In the genomic region with DNA sequence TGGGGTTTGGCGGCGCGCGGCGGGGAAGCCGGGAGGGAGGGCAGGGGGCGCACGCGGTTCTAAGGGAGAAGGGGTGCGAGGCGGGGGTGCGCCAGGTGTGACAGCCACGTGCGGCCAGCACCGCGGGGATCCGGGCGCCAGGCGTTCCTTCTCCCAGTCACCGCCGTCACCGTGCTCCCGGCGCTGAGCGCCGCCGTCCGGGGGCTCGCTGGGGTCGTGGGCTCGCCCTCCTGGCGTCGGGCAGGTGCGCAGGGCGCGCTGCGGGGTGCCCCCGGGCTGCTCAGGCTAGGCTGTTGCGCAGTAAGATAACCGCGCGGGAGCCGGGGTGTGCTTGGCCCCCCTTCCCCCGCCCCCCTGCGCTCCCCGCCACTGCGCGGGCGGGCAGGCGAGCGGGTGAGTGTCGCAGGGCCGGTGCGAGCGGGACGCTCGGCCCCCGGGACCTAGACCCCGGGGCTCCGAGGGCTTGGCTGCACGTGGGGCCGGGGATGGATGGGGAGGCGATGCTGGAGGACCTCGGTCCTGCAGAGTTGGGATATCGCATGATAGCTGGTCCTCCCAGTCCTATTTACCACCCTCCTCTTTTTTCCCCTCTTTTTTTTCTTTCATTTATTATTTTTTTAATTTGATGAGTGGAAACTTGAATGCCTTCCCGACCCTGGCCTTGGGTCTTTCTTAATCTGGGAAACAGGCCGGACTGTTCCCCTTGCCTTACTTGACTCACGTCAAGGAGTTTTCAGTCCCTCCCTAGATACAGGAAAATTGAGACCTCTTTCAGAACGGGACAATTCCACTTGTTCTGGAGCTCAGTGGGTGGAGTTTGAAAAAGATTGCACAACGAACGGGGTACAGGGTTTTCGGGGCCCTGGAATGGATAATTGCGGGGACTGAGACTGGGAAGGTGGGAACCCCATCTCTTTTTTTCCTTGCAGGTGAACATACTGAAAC, we compare ENCODE assay signal across 8 cellular contexts. TPM values are rescaled to one million over a fixed set of nuclear protein-coding genes. Genes with fewer than 3 reads are reported as not detected.
DNase-seq lines count a peak whose midpoint lies in the region; ATAC-seq, FAIRE-seq and TF ChIP-seq lines count a peak whose summit lies in the region.

No MANE protein-coding gene starts in this region.

- H3K27ac ChIP-seq in mammary epithelial cell (ENCODE audit: insufficient read depth, low read depth, low read length), result peak overlapping the region; percentile 58
- H3K27ac ChIP-seq in kidney (ENCODE audit: low read depth in 2 of 2, low read length in 2 of 2), result peak overlapping the region in 1 of 2 donors; percentile 81

- H3K4me3 ChIP-seq in mammary epithelial cell (replicated peaks in 1 of 3; ENCODE audit: insufficient read depth in 1 of 3, low read depth in 2 of 3, low read length in 3 of 3), result peak overlapping the region; percentile 72 to 93 (median 77)
- peak overlapping the region; percentile 34 to 59 for H3K4me3 ChIP-seq in kidney (ENCODE audit: low read length in 2 of 2)

- H3K9ac ChIP-seq in mammary epithelial cell (ENCODE audit: insufficient read depth, low read length) (peak overlapping the region; percentile 53), kidney (ENCODE audit: low read length in 2 of 2) (no peak overlapping the region)

- peaks cover 54% of the 10 kb centered on the region for H3K79me2 ChIP-seq in mammary epithelial cell (ENCODE audit: insufficient read depth, low read length)

- no TSS peak for BruUV-seq in mammary epithelial cell (replicated peaks; lab: Mats Ljungman, UMichigan)

- peak; percentile 20 for DNase-seq in UCSD-AML1 (lab: John Stamatoyannopoulos, UW; ENCODE audit: unreplicated experiment)
- DNase-seq in mammary epithelial cell, result peak; percentile 19
- DNase-seq in kidney, result peak; percentile 84
- DNase-seq in stimulated activated CD4-positive, alpha-beta T cell treated with anti-CD3 and anti-CD28 coated beads, Interleukin-2, amount 100 ng/mL, for 48 hours, result peak; percentile 3 to 29
- DNase-seq in HPDE6-E6E7 (ENCODE audit: extremely low spot score), result no peak
- no peak for DNase-seq in NCI-H187 treated with DMSO at 0.1 percent for 48 hours (lab: John Stamatoyannopoulos, UW)

- ATAC-seq in GM18505 (IDR thresholded peaks at IDR 0.05; ENCODE audit: unreplicated experiment) (peak; percentile 24), HG03139 (IDR thresholded peaks at IDR 0.05; ENCODE audit: unreplicated experiment) (peak; percentile 3)

- H2AFZ ChIP-seq in mammary epithelial cell (ENCODE audit: low read depth, low read length), result peak overlapping the region; percentile 87

- CTCF ChIA-PET in mammary epithelial cell (lab: Charles Lee; ENCODE audit: low non-redundant PET), result no interaction called here

- H3K9me3 ChIP-seq in mammary epithelial cell (replicated peaks; ENCODE audit: insufficient read depth, low read length), result no peaks in the 10 kb centered on the region
- H3K9me3 ChIP-seq in kidney (ENCODE audit: control insufficient read depth in 1 of 2, low read length in 2 of 2), result no peaks in the 10 kb centered on the region

- no peak for TF ChIP-seq POLR2A in GM18505 (IDR thresholded peaks at IDR 0.05; ENCODE audit: borderline replicate concordance, extremely low read depth, insufficient read depth, insufficient read length)

- no peaks in the 10 kb centered on the region for H3K27me3 ChIP-seq in mammary epithelial cell (ENCODE audit: insufficient read depth, low read length)

- in situ Hi-C loops in mammary epithelial cell (cut with MboI; ENCODE audit: low sequenced_read_pairs in 2 of 2), result no loop called here

- H3K4me1 ChIP-seq in mammary epithelial cell (ENCODE audit: insufficient read depth, low read length) (peaks cover 7% of the 10 kb centered on the region), kidney (ENCODE audit: control insufficient read depth in 1 of 2, insufficient read depth in 1 of 2, low read depth in 1 of 2, low read length in 2 of 2) (no peaks in the 10 kb centered on the region)

- H3K36me3 ChIP-seq in mammary epithelial cell (ENCODE audit: insufficient read depth, low read length) (peaks cover 10% of the 10 kb centered on the region), kidney (ENCODE audit: control insufficient read depth in 1 of 2, insufficient read depth in 2 of 2, low read length in 2 of 2) (no peaks in the 10 kb centered on the region)

- FAIRE-seq in kidney (lab: Jason Lieb, UNC), result no peak

- no peaks in the 10 kb centered on the region for H4K20me1 ChIP-seq in mammary epithelial cell (ENCODE audit: insufficient read depth, low read length)

- H3K4me2 ChIP-seq in mammary epithelial cell (ENCODE audit: insufficient read depth, low read depth, low read length), result peak overlapping the region; percentile 82

- intact Hi-C loops in mammary epithelial cell (cut with micrococcal nuclease) (loop anchor here (1.0 to 5.0 kb wide), 2 partner anchors 35 to 43 kb away; no protein-coding TSS in a partner anchor), kidney (cut with DNase I) (no loop called here)

- dilution Hi-C loops in mammary epithelial cell (cut with HindIII; ENCODE audit: low sequenced_read_pairs), result no loop called here

- TF ChIP-seq CTCF in mammary epithelial cell (conservative IDR thresholded peaks at IDR 0.05 in 1 of 2, IDR thresholded peaks at IDR 0.05 in 1 of 2; ENCODE audit: extremely low read depth in 1 of 2, insufficient read depth in 1 of 2, low read depth in 1 of 2, low read length in 2 of 2), result no peak
- TF ChIP-seq CTCF in kidney (IDR thresholded peaks at IDR 0.05; ENCODE audit: borderline replicate concordance, extremely low read depth, insufficient read depth), result no peak

- 17% methylated on average over 17 of the region's 73 CpGs for WGBS in mammary epithelial cell (ENCODE audit: low coverage, missing lambda C conversion rate)

RNA-seq across cellular contexts. Expression of a gene that starts 0.8 kb away (rescaled TPM):
- total RNA-seq in mammary epithelial cell (10 to 100 TPM; 13.2 to 28.3 TPM), kidney (12.3 TPM)
- polyA plus RNA-seq in mammary epithelial cell (17.2 TPM), kidney (ENCODE audit: insufficient read depth, low read depth, low replicate concordance) (5.9 TPM)
- polyA minus RNA-seq in mammary epithelial cell, result 17.7 TPM

Comparison
In these comparisons a context has a peak if more than half of its experiments do, and no peak if none do; other contexts are left out.
1. DNase-seq: peak in UCSD-AML1 (single experiment), mammary epithelial cell (single experiment), kidney (single experiment) and stimulated activated CD4-positive, alpha-beta T cell treated with anti-CD3 and anti-CD28 coated beads, Interleukin-2, amount 100 ng/mL, for 48 hours (2 of 2); none in HPDE6-E6E7 (single experiment) and NCI-H187 treated with DMSO at 0.1 percent for 48 hours (single experiment).